Comparison of ENCODE assay signal across 14 cellular contexts in the genomic region with DNA sequence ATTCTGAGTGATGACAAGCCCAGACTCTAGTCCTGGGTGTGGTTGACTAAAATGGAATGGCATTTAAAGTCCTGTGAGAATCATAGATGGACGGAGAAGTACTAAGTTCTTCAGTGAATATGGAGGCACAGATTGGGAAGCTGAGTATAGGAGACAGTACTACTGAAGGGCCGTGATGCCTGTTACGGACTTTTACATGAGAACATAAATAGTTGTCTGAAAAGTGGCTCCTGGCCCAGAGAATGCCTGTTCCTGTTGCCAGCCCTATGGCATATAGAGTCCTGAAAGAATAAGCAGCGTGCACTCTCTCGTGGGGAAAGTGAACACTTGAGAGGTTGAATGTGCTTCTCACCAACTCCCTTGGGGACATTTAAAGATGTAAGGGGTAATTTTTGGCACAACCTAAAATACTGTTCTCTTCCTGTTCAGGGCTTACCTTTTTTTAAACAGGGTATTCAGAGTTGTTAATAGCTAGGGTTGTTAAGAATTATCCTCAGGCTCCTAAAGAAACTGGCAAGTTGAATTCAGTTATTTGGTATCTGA. TPM values are rescaled to one million over a fixed set of nuclear protein-coding genes. Genes with fewer than 3 reads are reported as not detected.
DNase-seq lines count a peak whose midpoint lies in the region; ATAC-seq and TF ChIP-seq lines count a peak whose summit lies in the region.
"Had no signal": no experiment of that assay in that cellular context is flagged by ENCODE, and none has a peak within 500 bp of the region (broad histone marks: within the 10 kb centered on the region; RNA-seq: fewer than 3 reads in every experiment).

No MANE protein-coding gene starts in this region.

- H4K20me1 ChIP-seq in mammary epithelial cell (ENCODE audit: insufficient read depth, low read length): no peaks in the 10 kb centered on the region

- DNase-seq in breast epithelium (ENCODE audit: low spot score in 2 of 2) (no peak), mammary epithelial cell (no peak), NCI-H2107 treated with DMSO at 0.1 percent for 48 hours (lab: John Stamatoyannopoulos, UW; ENCODE audit: unreplicated experiment) (peak; percentile 44), aorta (no peak), T-helper 2 cell (no peak), GM19238 (ENCODE audit: insufficient read length, low spot score) (no peak), NCI-H524 (lab: John Stamatoyannopoulos, UW) (no peak)
- DNase-seq in effector memory CD8-positive, alpha-beta T cell: no peak
- DNase-seq: activated CD4-positive, alpha-beta T cell treated with anti-CD3 and anti-CD28 coated beads for 4 hours; activated T-cell treated with anti-CD3 and anti-CD28 coated beads, Interleukin-2, amount 50 U/mL, for 1 hour; MV-4-11; NCI-H2227 treated with DMSO at 0.1 percent for 48 hours; right lobe of liver; testis had no signal

- 34% methylated on average over 5 of the region's 5 CpGs for WGBS in mammary epithelial cell (ENCODE audit: low coverage, missing lambda C conversion rate)
- WGBS in aorta, 2 donors: 39 to 51% methylated on average over 5 of the region's 5 CpGs

- H3K36me3 ChIP-seq in breast epithelium: peaks cover 4% of the 10 kb centered on the region
- peaks cover 23% of the 10 kb centered on the region for H3K36me3 ChIP-seq in mammary epithelial cell (ENCODE audit: insufficient read depth, low read length)
- H3K36me3 ChIP-seq in aorta (ENCODE audit: control insufficient read depth in 1 of 2, insufficient read depth in 2 of 2, low read length in 1 of 2): peaks cover 6 to 20% of the 10 kb centered on the region in 2 donors

- H3K36me3 Mint-ChIP-seq in effector memory CD8-positive, alpha-beta T cell (ENCODE audit: insufficient read depth): peaks cover 19% of the 10 kb centered on the region

- H2AFZ ChIP-seq in mammary epithelial cell (ENCODE audit: low read depth, low read length): no peak overlapping the region

- dilution Hi-C loops in mammary epithelial cell (cut with HindIII; ENCODE audit: low sequenced_read_pairs): no loop called here

- H3K27ac ChIP-seq in breast epithelium: peak overlapping the region; percentile 13 to 52
- no peak overlapping the region for H3K27ac ChIP-seq in mammary epithelial cell (ENCODE audit: insufficient read depth, low read depth, low read length)
- peak overlapping the region; percentile 57 to 59 for H3K27ac ChIP-seq in aorta (ENCODE audit: low read depth in 1 of 2, low read length in 2 of 2)
- H3K27ac ChIP-seq: right lobe of liver had no signal

- no peaks in the 10 kb centered on the region for H3K27me3 Mint-ChIP-seq in effector memory CD8-positive, alpha-beta T cell

- ATAC-seq in effector memory CD8-positive, alpha-beta T cell (replicated peaks): no peak
- peak; percentile 41 for ATAC-seq in aorta (ENCODE audit: low FRiP score)

- H3K79me2 ChIP-seq in mammary epithelial cell (ENCODE audit: insufficient read depth, low read length): peaks cover 3% of the 10 kb centered on the region

- H3K4me3 Mint-ChIP-seq in effector memory CD8-positive, alpha-beta T cell: no peak overlapping the region

- in situ Hi-C loops in mammary epithelial cell (cut with MboI; ENCODE audit: low sequenced_read_pairs in 2 of 2): no loop called here

- TF ChIP-seq CTCF in breast epithelium (IDR thresholded peaks at IDR 0.05) (no peak), mammary epithelial cell (conservative IDR thresholded peaks at IDR 0.05 in 1 of 2, IDR thresholded peaks at IDR 0.05 in 1 of 2; ENCODE audit: extremely low read depth in 1 of 2, insufficient read depth in 1 of 2, low read depth in 1 of 2, low read length in 2 of 2) (no peak)

- peak overlapping the region; percentile 13 to 31 for H3K27ac Mint-ChIP-seq in effector memory CD8-positive, alpha-beta T cell

- no peak for TF ChIP-seq POLR2A in breast epithelium (IDR thresholded peaks at IDR 0.05)

- H3K4me1 ChIP-seq in breast epithelium: no peaks in the 10 kb centered on the region
- H3K4me1 ChIP-seq in mammary epithelial cell (ENCODE audit: insufficient read depth, low read length): no peaks in the 10 kb centered on the region
- peaks cover 0 to 3% of the 10 kb centered on the region in 2 donors for H3K4me1 ChIP-seq in aorta (ENCODE audit: control insufficient read depth in 1 of 2, insufficient read depth in 2 of 2, low read length in 2 of 2)
- H3K4me1 ChIP-seq: right lobe of liver, testis had no signal

- CTCF ChIA-PET in mammary epithelial cell (lab: Charles Lee; ENCODE audit: low non-redundant PET): no interaction called here

- intact Hi-C loops in breast epithelium (cut with DNase I; ENCODE audit: low total_unique reads) (no loop called here), mammary epithelial cell (cut with micrococcal nuclease) (no loop called here), aorta (cut with DNase I) (no loop called here)

- H3K4me2 ChIP-seq in mammary epithelial cell (ENCODE audit: insufficient read depth, low read depth, low read length): no peak overlapping the region

- H3K4me1 Mint-ChIP-seq in effector memory CD8-positive, alpha-beta T cell (ENCODE audit: low read depth in 2 of 2): no peaks in the 10 kb centered on the region

- H3K4me3 ChIP-seq in breast epithelium (no peak overlapping the region), mammary epithelial cell (replicated peaks in 1 of 3; ENCODE audit: insufficient read depth in 1 of 3, low read depth in 2 of 3, low read length in 3 of 3) (no peak overlapping the region), aorta (ENCODE audit: low read length in 2 of 2) (no peak overlapping the region)
- H3K4me3 ChIP-seq: right lobe of liver, testis had no signal

- H3K9ac ChIP-seq in mammary epithelial cell (ENCODE audit: insufficient read depth, low read length): no peak overlapping the region

- no peaks in the 10 kb centered on the region for H3K9me3 Mint-ChIP-seq in effector memory CD8-positive, alpha-beta T cell

- H3K27me3 ChIP-seq in breast epithelium (no peaks in the 10 kb centered on the region), mammary epithelial cell (ENCODE audit: insufficient read depth, low read length) (no peaks in the 10 kb centered on the region), aorta (ENCODE audit: control insufficient read depth in 1 of 2, insufficient read depth in 2 of 2, low read length in 1 of 2) (no peaks in the 10 kb centered on the region)
- H3K27me3 ChIP-seq: right lobe of liver, testis had no signal

- no TSS peak for BruUV-seq in mammary epithelial cell (replicated peaks; lab: Mats Ljungman, UMichigan)

- H3K9me3 ChIP-seq in breast epithelium (no peaks in the 10 kb centered on the region), mammary epithelial cell (replicated peaks; ENCODE audit: insufficient read depth, low read length) (no peaks in the 10 kb centered on the region), aorta (ENCODE audit: control insufficient read depth, low read length) (no peaks in the 10 kb centered on the region)
- H3K9me3 ChIP-seq: right lobe of liver, testis had no signal

RNA-seq across cellular contexts. Expression of a gene that starts 20.4 kb away (rescaled TPM):
- total RNA-seq in breast epithelium: 100 to 1,000 TPM; 104 to 155 (median 121) TPM
- total RNA-seq in mammary epithelial cell: 100 to 1,000 TPM; 124 to 195 TPM
- 188 TPM for polyA plus RNA-seq in mammary epithelial cell
- 187 TPM for polyA minus RNA-seq in mammary epithelial cell
- 100 to 1,000 TPM in 1 of 2 donors, 10 to 100 TPM in 1; 88.7 to 129 TPM for total RNA-seq in aorta
- polyA plus RNA-seq in aorta: 100 to 1,000 TPM; 106 to 130 TPM

RNA-seq across cellular contexts. Expression of a gene that starts 28.6 kb away (rescaled TPM):
- 10 to 100 TPM; 35.4 to 53.0 (median 35.7) TPM for total RNA-seq in breast epithelium
- 10 to 100 TPM; 17.3 to 28.1 TPM for total RNA-seq in mammary epithelial cell
- 12.4 TPM for polyA plus RNA-seq in mammary epithelial cell
- 15.6 TPM for polyA minus RNA-seq in mammary epithelial cell
- 10 to 100 TPM; 33.8 to 42.8 TPM for total RNA-seq in aorta
- 10 to 100 TPM; 38.7 to 39.8 TPM for polyA plus RNA-seq in aorta

RNA-seq across cellular contexts. Expression of a gene that starts 33.9 kb away (rescaled TPM):
- total RNA-seq in breast epithelium (10 to 100 TPM; 10.4 to 14.1 (median 12.1) TPM), mammary epithelial cell (10 to 100 TPM; 19.7 to 30.2 TPM), aorta (10 to 100 TPM; 13.9 to 16.1 TPM)
- polyA plus RNA-seq in mammary epithelial cell (20.4 TPM), aorta (10 to 100 TPM; 26.7 to 27.2 TPM)
- 12.4 TPM for polyA minus RNA-seq in mammary epithelial cell
